8 cellular contexts compared by ENCODE assay signal in the genomic region with DNA sequence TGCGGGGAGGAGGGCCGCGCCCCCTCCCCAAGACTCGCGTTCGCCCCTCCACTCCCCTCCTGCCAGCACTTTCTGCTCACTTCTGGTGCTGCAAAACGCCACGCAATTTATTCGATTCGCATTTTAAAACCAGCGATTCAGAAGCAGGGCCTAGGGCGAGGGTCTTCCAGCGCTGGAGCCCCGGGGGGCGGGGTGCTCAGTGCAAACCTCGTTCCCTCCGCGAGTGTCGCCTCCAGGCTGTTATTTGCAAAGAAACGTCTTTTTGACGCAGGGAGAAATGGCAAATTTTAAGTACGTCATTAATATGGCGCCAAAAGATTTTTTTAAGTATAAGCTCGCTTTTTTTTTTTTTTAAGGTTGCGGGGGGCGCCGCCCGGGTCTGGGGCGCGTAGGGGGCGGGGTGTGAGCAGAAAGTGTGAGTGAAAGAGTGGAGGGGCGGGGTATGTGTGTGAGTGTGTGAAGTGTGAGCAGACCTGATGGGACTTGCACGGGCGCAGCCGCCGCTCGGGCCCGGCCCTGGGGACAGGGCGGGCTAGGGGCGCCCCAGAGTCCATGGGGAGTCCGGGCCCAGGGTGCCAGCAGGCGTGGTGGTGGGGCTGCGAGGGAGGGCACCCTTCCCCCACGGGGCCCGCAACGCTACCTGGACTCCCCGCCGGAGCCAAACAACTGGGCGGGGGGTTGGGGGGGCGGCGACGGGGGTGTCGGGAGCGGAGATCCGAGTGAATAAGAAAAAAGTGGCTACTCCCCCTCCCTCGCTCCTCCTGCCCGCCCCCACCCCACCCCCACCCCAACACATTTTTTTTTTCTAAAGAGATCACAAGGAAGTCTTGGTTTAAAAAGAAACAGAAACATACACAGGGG. TPM values are rescaled to one million over a fixed set of nuclear protein-coding genes. Genes with fewer than 3 reads are reported as not detected.
DNase-seq lines count a peak whose midpoint lies in the region; ATAC-seq and TF ChIP-seq lines count a peak whose summit lies in the region.

A gene (plus strand): TSS at position 845 of the 861 bp plus-strand sequence. CDS start 10,188 bp downstream, outside the sequence.

- peak; percentile 70 to 93 (median 81) for DNase-seq in CD8-positive, alpha-beta T cell
- DNase-seq in KG1 (lab: John Stamatoyannopoulos, UW): peak; percentile 31
- DNase-seq in T-helper 17 cell: peak; percentile 70 to 79 (median 74)
- DNase-seq in amniotic epithelial cell (ENCODE audit: low read depth): peak; percentile 66
- peak; percentile 78 for DNase-seq in left cardiac atrium
- peak; percentile 77 for DNase-seq in prostate gland (ENCODE audit: low spot score)
- DNase-seq in upper lobe of right lung: peak; percentile 90

- H3K27me3 Mint-ChIP-seq in CD8-positive, alpha-beta T cell (ENCODE audit: low read depth): no peaks in the 10 kb centered on the region
- H3K27me3 Mint-ChIP-seq in T-helper 17 cell: no peaks in the 10 kb centered on the region

- H3K4me3 Mint-ChIP-seq in CD8-positive, alpha-beta T cell: peak within 1 kb of the TSS; percentile 96
- peak within 1 kb of the TSS; percentile 99 for H3K4me3 Mint-ChIP-seq in T-helper 17 cell

- WGBS in prostate gland: under 1% methylated on average over 57 of the region's 57 CpGs

- ATAC-seq in CD8-positive, alpha-beta T cell: peak; percentile 61
- ATAC-seq in GM19463 (IDR thresholded peaks at IDR 0.05; ENCODE audit: unreplicated experiment) (peak; percentile 33), T-helper 17 cell (peak; percentile 67), left cardiac atrium (peak; percentile 47 to 51), upper lobe of right lung (peak; percentile 58)

- no peaks in the 10 kb centered on the region for H3K36me3 ChIP-seq in CD8-positive, alpha-beta T cell (ENCODE audit: insufficient read depth, low read length)
- H3K36me3 ChIP-seq in prostate gland: no peaks in the 10 kb centered on the region
- H3K36me3 ChIP-seq in upper lobe of right lung: no peaks in the 10 kb centered on the region

- H3K27me3 ChIP-seq in CD8-positive, alpha-beta T cell (ENCODE audit: insufficient read depth, low read length): no peaks in the 10 kb centered on the region
- no peaks in the 10 kb centered on the region for H3K27me3 ChIP-seq in prostate gland (replicated peaks; ENCODE audit: insufficient read depth)
- H3K27me3 ChIP-seq in upper lobe of right lung: no peaks in the 10 kb centered on the region

- CTCF ChIA-PET in CD8-positive, alpha-beta T cell (lab: Charles Lee): interaction anchor here (1.0 to 1.5 kb wide), 3 partner anchors 59 to 113 kb away, joined by 3 to 5 read pairs (median 5); a partner anchor contains a TSS

- peaks cover 34% of the 10 kb centered on the region for H3K4me1 ChIP-seq in CD8-positive, alpha-beta T cell (ENCODE audit: insufficient read depth, low read length)
- peaks cover 4% of the 10 kb centered on the region for H3K4me1 ChIP-seq in prostate gland (replicated peaks)
- peaks cover 35% of the 10 kb centered on the region for H3K4me1 ChIP-seq in upper lobe of right lung

- TF ChIP-seq CTCF in CD8-positive, alpha-beta T cell (IDR thresholded peaks at IDR 0.05): no peak
- TF ChIP-seq CTCF in prostate gland (IDR thresholded peaks at IDR 0.05): no peak
- no peak for TF ChIP-seq CTCF in upper lobe of right lung (IDR thresholded peaks at IDR 0.05)

- peak within 1 kb of the TSS; percentile 98 for H3K27ac ChIP-seq in CD8-positive, alpha-beta T cell (ENCODE audit: low read depth, low read length)
- H3K27ac ChIP-seq in prostate gland: peak within 1 kb of the TSS; percentile 98 to 99
- H3K27ac ChIP-seq in upper lobe of right lung: peak within 1 kb of the TSS; percentile 99

- H3K4me1 Mint-ChIP-seq in CD8-positive, alpha-beta T cell (ENCODE audit: low read depth): peaks cover 37% of the 10 kb centered on the region
- H3K4me1 Mint-ChIP-seq in T-helper 17 cell: peaks cover 28% of the 10 kb centered on the region

- POLR2A ChIA-PET in CD8-positive, alpha-beta T cell (lab: Charles Lee): interaction anchor here (0.6 to 6.1 kb wide), 19 partner anchors 10 to 520 kb away, joined by 3 to 64 read pairs (median 3); a partner anchor contains a TSS

- H3K4me3 ChIP-seq in CD8-positive, alpha-beta T cell (ENCODE audit: low read depth, low read length): peak within 1 kb of the TSS; percentile 89
- H3K4me3 ChIP-seq in prostate gland: peak within 1 kb of the TSS; percentile 88 to 93
- H3K4me3 ChIP-seq in upper lobe of right lung: peak within 1 kb of the TSS; percentile 81

- peak within 1 kb of the TSS; percentile 99 for H3K27ac Mint-ChIP-seq in CD8-positive, alpha-beta T cell
- H3K27ac Mint-ChIP-seq in T-helper 17 cell: peak within 1 kb of the TSS; percentile 97

- peak; percentile 31 for TF ChIP-seq POLR2A in prostate gland (IDR thresholded peaks at IDR 0.05)

- no peaks in the 10 kb centered on the region for H3K9me3 ChIP-seq in CD8-positive, alpha-beta T cell (ENCODE audit: low read length)
- H3K9me3 ChIP-seq in T-helper 17 cell (ENCODE audit: control insufficient read depth, low read length, poor library complexity, severe bottlenecking): no peaks in the 10 kb centered on the region
- no peaks in the 10 kb centered on the region for H3K9me3 ChIP-seq in prostate gland
- no peaks in the 10 kb centered on the region for H3K9me3 ChIP-seq in upper lobe of right lung

- H3K36me3 Mint-ChIP-seq in CD8-positive, alpha-beta T cell: peaks cover 11% of the 10 kb centered on the region
- peaks cover 2% of the 10 kb centered on the region for H3K36me3 Mint-ChIP-seq in T-helper 17 cell (ENCODE audit: low read depth)

- no peaks in the 10 kb centered on the region for H3K9me3 Mint-ChIP-seq in CD8-positive, alpha-beta T cell

- intact Hi-C loops in CD8-positive, alpha-beta T cell (cut with DNase I, micrococcal nuclease): loop anchor here (1.0 to 10.0 kb wide), 15 partner anchors 31 to 1473 kb away; a partner anchor contains a TSS
- intact Hi-C loops in left cardiac atrium (cut with DNase I): loop anchor here (1.0 to 5.0 kb wide), 5 partner anchors 52 to 153 kb away; a partner anchor contains a TSS
- intact Hi-C loops in prostate gland (cut with DNase I): loop anchor here (1.0 to 10.0 kb wide), 3 partner anchors 30 to 300 kb away; a partner anchor contains a TSS
- intact Hi-C loops in upper lobe of right lung (cut with DNase I): no loop called here

RNA-seq across cellular contexts. Expression of the gene that starts here (rescaled TPM):
- total RNA-seq in CD8-positive, alpha-beta T cell: 100 to 1,000 TPM; 126 to 133 TPM
- total RNA-seq in T-helper 17 cell (100 to 1,000 TPM; 129 to 138 TPM), left cardiac atrium (10 to 100 TPM; 34.7 to 49.0 TPM), prostate gland (10 to 100 TPM; 63.4 to 87.1 TPM), upper lobe of right lung (86.7 TPM)

Comparison
In these comparisons a context has a peak if more than half of its experiments do, and no peak if none do; other contexts are left out.
1. Peak in every context shown above with its lines: DNase-seq, ATAC-seq, H3K4me3 ChIP-seq and H3K27ac ChIP-seq.
2. DNase-seq: peak in every context shown above with its lines; median percentile 90 in upper lobe of right lung; 81 in CD8-positive, alpha-beta T cell; 78 in left cardiac atrium; 77 in prostate gland; 74 in T-helper 17 cell; 66 in amniotic epithelial cell; 31 in KG1.